Comparison of ENCODE assay signal across 23 cellular contexts in the genomic region with DNA sequence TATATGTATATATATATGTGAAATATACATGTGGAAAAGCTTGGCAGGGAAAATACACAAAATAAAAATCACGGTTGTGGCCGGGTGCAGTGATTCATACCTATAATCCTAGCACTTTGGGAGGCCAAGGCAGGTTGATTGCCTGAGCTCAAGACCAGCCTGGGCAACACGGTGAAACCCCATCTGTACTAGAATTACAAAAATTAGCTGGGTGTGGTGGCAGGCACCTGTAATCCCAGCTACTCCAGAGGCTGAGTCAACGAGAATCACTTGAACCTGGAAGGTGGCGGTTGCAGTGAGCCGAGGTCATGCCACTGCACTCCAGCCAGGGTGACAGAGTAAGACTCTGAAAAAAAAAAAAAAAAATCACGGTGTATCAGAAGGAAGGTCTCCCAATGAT.
"Had no signal": no experiment of that assay in that cellular context is flagged by ENCODE, and none has a peak within 500 bp of the region (broad histone marks: within the 10 kb centered on the region; RNA-seq: fewer than 3 reads in every experiment).

No MANE protein-coding gene starts in this region.

- DNase-seq: colonic mucosa; effector CD8-positive, alpha-beta T cell; gastrocnemius medialis; head of caudate nucleus; mesenchymal stem cell; midbrain; naive thymus-derived CD4-positive, alpha-beta T cell; stimulated activated CD4-positive, alpha-beta T cell treated with anti-CD3 and anti-CD28 coated beads, Interleukin-12 subunit alpha, Interleukin-12 subunit beta, amount 100 ng/mL, for 4 hours; stimulated activated CD4-positive, alpha-beta T cell treated with anti-CD3 and anti-CD28 coated beads, Interleukin-1b, Interleukin-23, amount 100 ng/mL, for 48 hours; stimulated activated CD4-positive, alpha-beta T cell treated with anti-CD3 and anti-CD28 coated beads, Interleukin-4, amount 100 ng/mL, for 1 hour; stimulated activated CD8-positive, alpha-beta memory T cell treated with anti-CD3 and anti-CD28 coated beads, Interleukin-4, amount 100 ng/mL, for 48 hours; stimulated activated naive CD4-positive, alpha-beta T cell; stimulated activated naive CD8-positive, alpha-beta T cell treated with anti-CD3 and anti-CD28 coated beads, Interleukin-15, amount 100 ng/mL, for 72 hours had no signal

- H3K36me3 ChIP-seq: colonic mucosa, gastrocnemius medialis, neural progenitor cell, suprapubic skin had no signal

- H3K27ac ChIP-seq: colonic mucosa, gastrocnemius medialis, suprapubic skin had no signal

- H3K9me3 ChIP-seq: colonic mucosa, gastrocnemius medialis, suprapubic skin had no signal

- H3K9ac ChIP-seq: neural progenitor cell, parathyroid adenoma had no signal

- ATAC-seq: gastrocnemius medialis; naive thymus-derived CD4-positive, alpha-beta T cell; sciatic nerve; stimulated activated naive CD8-positive, alpha-beta T cell treated with anti-CD3 and anti-CD28 coated beads, Interleukin-15, amount 100 ng/mL, for 72 hours had no signal

- H3K4me3 Mint-ChIP-seq: dendritic cell treated with granulocyte-macrophage colony-stimulating factor and Interleukin-4, amounts not matched to agents 40 ng/mL and 50 ng/mL, for 4 days; endodermal cell; nephron; neural progenitor cell; stimulated activated naive CD8-positive, alpha-beta T cell treated with anti-CD3 and anti-CD28 coated beads, Interleukin-15, amount 100 ng/mL, for 72 hours; type B pancreatic cell had no signal

- H3K36me3 Mint-ChIP-seq: neural progenitor cell, type B pancreatic cell had no signal

- H3K27ac Mint-ChIP-seq: dendritic cell treated with granulocyte-macrophage colony-stimulating factor and Interleukin-4, amounts not matched to agents 40 ng/mL and 50 ng/mL, for 4 days; neural progenitor cell; stimulated activated naive CD8-positive, alpha-beta T cell treated with anti-CD3 and anti-CD28 coated beads, Interleukin-15, amount 100 ng/mL, for 72 hours had no signal

- H3K27me3 ChIP-seq: colonic mucosa, neural progenitor cell, suprapubic skin had no signal

- H3K4me3 ChIP-seq: colonic mucosa, gastrocnemius medialis, neural progenitor cell, smooth muscle cell, suprapubic skin had no signal

- H3K9me3 Mint-ChIP-seq: dendritic cell treated with granulocyte-macrophage colony-stimulating factor and Interleukin-4, amounts not matched to agents 40 ng/mL and 50 ng/mL, for 4 days; endodermal cell; nephron; neural progenitor cell; stimulated activated naive CD8-positive, alpha-beta T cell treated with anti-CD3 and anti-CD28 coated beads, Interleukin-15, amount 100 ng/mL, for 72 hours; type B pancreatic cell had no signal

- H3K4me2 ChIP-seq: neural progenitor cell, smooth muscle cell had no signal

- H3K27me3 Mint-ChIP-seq: naive thymus-derived CD4-positive, alpha-beta T cell; progenitor cell of endocrine pancreas; stimulated activated naive CD8-positive, alpha-beta T cell treated with anti-CD3 and anti-CD28 coated beads, Interleukin-15, amount 100 ng/mL, for 72 hours; type B pancreatic cell had no signal

- H3K4me1 ChIP-seq: colonic mucosa, gastrocnemius medialis had no signal
